8 cellular contexts compared by ENCODE assay signal in genomic region chr9:77648458-77649108, GRCh38. TPM values are rescaled to one million over a fixed set of nuclear protein-coding genes. Genes with fewer than 3 reads are reported as not detected.
DNase-seq lines count a peak whose midpoint lies in the region; ATAC-seq lines count a peak whose summit lies in the region.

No MANE protein-coding gene starts in this region.

- H4K91ac ChIP-seq in trophoblast cell (ENCODE audit: low read depth, low read length) = peak overlapping the region; percentile 33

- no peak overlapping the region for H3K27ac ChIP-seq in trophoblast cell (ENCODE audit: low read depth, low read length)

- H3K79me2 ChIP-seq in trophoblast cell (ENCODE audit: control insufficient read depth, insufficient read depth, low read length, poor library complexity) = peaks cover 8% of the 10 kb centered on the region

- no peak overlapping the region for H3K23ac ChIP-seq in trophoblast cell (ENCODE audit: low read length)

- peak overlapping the region; percentile 79 for H3K4me3 Mint-ChIP-seq in activated CD4-positive, alpha-beta T cell treated with anti-CD3 and anti-CD28 coated beads, Interleukin-2, amount 10 ng/mL, durations not matched to agents 24 days and 14 days
- peak overlapping the region; percentile 38 for H3K4me3 Mint-ChIP-seq in activated CD8-positive, alpha-beta T cell treated with anti-CD3 and anti-CD28 coated beads, Interleukin-2, amount 10 ng/mL, durations not matched to agents 7 days and 5 days

- peak overlapping the region; percentile 68 for H3K14ac ChIP-seq in trophoblast cell (ENCODE audit: low read length)

- H3K27me3 ChIP-seq in trophoblast cell (ENCODE audit: insufficient read depth, low read length) = peaks cover 16% of the 10 kb centered on the region

- H3K4me2 ChIP-seq in trophoblast cell (ENCODE audit: low read length) = peak overlapping the region; percentile 66

- POLR2A ChIA-PET in activated CD8-positive, alpha-beta T cell treated with anti-CD3 and anti-CD28 coated beads, Interleukin-2, amount 10 ng/mL, durations not matched to agents 7 days and 5 days (lab: Charles Lee) = no interaction called here

- peak overlapping the region; percentile 71 for H2BK120ac ChIP-seq in trophoblast cell (ENCODE audit: insufficient read depth, low read length, poor library complexity)

- no peak overlapping the region for H2AK5ac ChIP-seq in trophoblast cell (ENCODE audit: low read length)

- no peak overlapping the region for H3K9ac ChIP-seq in trophoblast cell (ENCODE audit: low read length)

- no peak overlapping the region for H2BK5ac ChIP-seq in trophoblast cell (ENCODE audit: low read depth, low read length, poor library complexity)

- H3K27me3 Mint-ChIP-seq in activated CD4-positive, alpha-beta T cell treated with anti-CD3 and anti-CD28 coated beads, Interleukin-2, amount 10 ng/mL, durations not matched to agents 24 days and 14 days = peaks cover 55% of the 10 kb centered on the region
- H3K27me3 Mint-ChIP-seq in activated CD8-positive, alpha-beta T cell treated with anti-CD3 and anti-CD28 coated beads, Interleukin-2, amount 10 ng/mL, durations not matched to agents 7 days and 5 days (ENCODE audit: low read depth) = peaks cover 51% of the 10 kb centered on the region

- H3K9me3 Mint-ChIP-seq in activated CD4-positive, alpha-beta T cell treated with anti-CD3 and anti-CD28 coated beads, Interleukin-2, amount 10 ng/mL, durations not matched to agents 24 days and 14 days = no peaks in the 10 kb centered on the region
- no peaks in the 10 kb centered on the region for H3K9me3 Mint-ChIP-seq in activated CD8-positive, alpha-beta T cell treated with anti-CD3 and anti-CD28 coated beads, Interleukin-2, amount 10 ng/mL, durations not matched to agents 7 days and 5 days (ENCODE audit: insufficient read depth)

- H4K8ac ChIP-seq in trophoblast cell (ENCODE audit: low read depth, low read length) = peak overlapping the region; percentile 40

- H3K9me3 ChIP-seq in trophoblast cell (ENCODE audit: insufficient read depth, low read depth, low read length) = no peaks in the 10 kb centered on the region

- H2BK12ac ChIP-seq in trophoblast cell (ENCODE audit: low read length) = peak overlapping the region; percentile 55

- intact Hi-C loops in activated CD4-positive, alpha-beta T cell treated with anti-CD3 and anti-CD28 coated beads, Interleukin-2, amount 10 ng/mL, durations not matched to agents 24 days and 14 days (cut with micrococcal nuclease) = no loop called here
- intact Hi-C loops in cardiac septum (cut with DNase I) = loop anchor here (2.0 to 10.0 kb wide), 2 partner anchors 134 to 192 kb away; no protein-coding TSS in a partner anchor

- peaks cover 5% of the 10 kb centered on the region for H3K4me1 Mint-ChIP-seq in activated CD4-positive, alpha-beta T cell treated with anti-CD3 and anti-CD28 coated beads, Interleukin-2, amount 10 ng/mL, durations not matched to agents 24 days and 14 days
- peaks cover 8% of the 10 kb centered on the region for H3K4me1 Mint-ChIP-seq in activated CD8-positive, alpha-beta T cell treated with anti-CD3 and anti-CD28 coated beads, Interleukin-2, amount 10 ng/mL, durations not matched to agents 7 days and 5 days (ENCODE audit: low read depth)

- WGBS in trophoblast cell (ENCODE audit: extremely low coverage, insufficient coverage, insufficient read length) = no CpG with 5 or more reads among the region's 37 CpGs

- no peak overlapping the region for H3K4ac ChIP-seq in trophoblast cell (ENCODE audit: low read depth, low read length)

- H3K79me1 ChIP-seq in trophoblast cell (ENCODE audit: low read length) = peaks cover 13% of the 10 kb centered on the region

- peaks cover 10 to 12% of the 10 kb centered on the region in 2 experiments for H3K4me1 ChIP-seq in trophoblast cell (ENCODE audit: control insufficient read depth in 1 of 2, insufficient read depth in 2 of 2, low read length in 2 of 2)

- peak overlapping the region; percentile 63 for H3K4me3 ChIP-seq in trophoblast cell (ENCODE audit: low read depth, low read length)

- H3K18ac ChIP-seq in trophoblast cell (ENCODE audit: low read length) = peak overlapping the region; percentile 85

- no peak overlapping the region for H4K12ac ChIP-seq in trophoblast cell (ENCODE audit: low read depth, low read length)

- DNase-seq in activated CD4-positive, alpha-beta T cell treated with anti-CD3 and anti-CD28 coated beads, Interleukin-2, amount 10 ng/mL, durations not matched to agents 24 days and 14 days = peak; percentile 58
- no peak for DNase-seq in activated CD4-positive, alpha-beta T cell treated with anti-CD3 and anti-CD28 coated beads, Interleukin-2, amount 50 U/mL, for 1 hour
- no peak for DNase-seq in activated CD8-positive, alpha-beta T cell treated with anti-CD3 and anti-CD28 coated beads, Interleukin-2, amount 10 ng/mL, durations not matched to agents 7 days and 5 days
- DNase-seq in cardiac septum (ENCODE audit: low spot score) (peak; percentile 79), trophoblast cell (peak in 1 of 2 donors; percentile 32), germinal center (ENCODE audit: low spot score) (no peak), NCI-H774 (lab: John Stamatoyannopoulos, UW) (no peak)

- no peaks in the 10 kb centered on the region for H3K36me3 Mint-ChIP-seq in activated CD4-positive, alpha-beta T cell treated with anti-CD3 and anti-CD28 coated beads, Interleukin-2, amount 10 ng/mL, durations not matched to agents 24 days and 14 days (ENCODE audit: low read depth)
- peaks cover 2% of the 10 kb centered on the region for H3K36me3 Mint-ChIP-seq in activated CD8-positive, alpha-beta T cell treated with anti-CD3 and anti-CD28 coated beads, Interleukin-2, amount 10 ng/mL, durations not matched to agents 7 days and 5 days (ENCODE audit: low read depth)

- CTCF ChIA-PET in activated CD8-positive, alpha-beta T cell treated with anti-CD3 and anti-CD28 coated beads, Interleukin-2, amount 10 ng/mL, durations not matched to agents 7 days and 5 days (lab: Charles Lee) = interaction anchor here (0.9 to 1.4 kb wide), 4 partner anchors 10 to 387 kb away, joined by 3 read pairs; no protein-coding TSS in a partner anchor

- ATAC-seq in activated CD8-positive, alpha-beta T cell treated with anti-CD3 and anti-CD28 coated beads, Interleukin-2, amount 10 ng/mL, durations not matched to agents 7 days and 5 days = no peak
- ATAC-seq in GM19455 (IDR thresholded peaks at IDR 0.05; ENCODE audit: unreplicated experiment) = no peak

- peak overlapping the region; percentile 80 for H2AFZ ChIP-seq in trophoblast cell (ENCODE audit: insufficient read depth, low read length, poor library complexity)

- no peak overlapping the region for H3K27ac Mint-ChIP-seq in activated CD4-positive, alpha-beta T cell treated with anti-CD3 and anti-CD28 coated beads, Interleukin-2, amount 10 ng/mL, durations not matched to agents 24 days and 14 days
- no peak overlapping the region for H3K27ac Mint-ChIP-seq in activated CD8-positive, alpha-beta T cell treated with anti-CD3 and anti-CD28 coated beads, Interleukin-2, amount 10 ng/mL, durations not matched to agents 7 days and 5 days

- no peaks in the 10 kb centered on the region for H3K36me3 ChIP-seq in trophoblast cell (ENCODE audit: control insufficient read depth in 1 of 2, insufficient read depth in 2 of 2, low read length in 2 of 2)

RNA-seq across cellular contexts. Expression of gene GNA14, which starts 0.5 kb away (rescaled TPM):
- total RNA-seq in activated CD4-positive, alpha-beta T cell treated with anti-CD3 and anti-CD28 coated beads, Interleukin-2, amount 10 ng/mL, durations not matched to agents 24 days and 14 days = not detected in 2 replicates
- not detected for total RNA-seq in activated CD8-positive, alpha-beta T cell treated with anti-CD3 and anti-CD28 coated beads, Interleukin-2, amount 10 ng/mL, durations not matched to agents 7 days and 5 days
- 2.7 TPM for total RNA-seq in cardiac septum
- polyA plus RNA-seq in trophoblast cell (2013) = 14.0 and 14.8 TPM in 2 replicates

Comparison
In these comparisons a context has a peak if more than half of its experiments do, and no peak if none do; other contexts are left out.
1. DNase-seq: peak in activated CD4-positive, alpha-beta T cell treated with anti-CD3 and anti-CD28 coated beads, Interleukin-2, amount 10 ng/mL, durations not matched to agents 24 days and 14 days (single experiment) and cardiac septum (single experiment); none in activated CD4-positive, alpha-beta T cell treated with anti-CD3 and anti-CD28 coated beads, Interleukin-2, amount 50 U/mL, for 1 hour (single experiment), activated CD8-positive, alpha-beta T cell treated with anti-CD3 and anti-CD28 coated beads, Interleukin-2, amount 10 ng/mL, durations not matched to agents 7 days and 5 days (single experiment), germinal center (single experiment) and NCI-H774 (single experiment).